ENCODE assay signal across 8 cellular contexts in genomic region chr20:48750941-48751620, GRCh38.
DNase-seq lines count a peak whose midpoint lies in the region; ATAC-seq and TF ChIP-seq lines count a peak whose summit lies in the region.

No MANE protein-coding gene starts in this region.

- no peaks in the 10 kb centered on the region for H3K27me3 ChIP-seq in psoas muscle (ENCODE audit: insufficient read depth in 3 of 3, low read length in 2 of 3)

- no peak for TF ChIP-seq CTCF in psoas muscle (IDR thresholded peaks at IDR 0.05)

- peaks cover 6% of the 10 kb centered on the region for H3K9me3 ChIP-seq in psoas muscle

- H3K4me1 ChIP-seq in psoas muscle = peaks cover 13% of the 10 kb centered on the region

- WGBS in psoas muscle, 3 donors = 55 to 61% (median 58%) methylated on average over 17 of the region's 17 CpGs

- intact Hi-C loops in psoas muscle (cut with DNase I) = no loop called here

- ATAC-seq in psoas muscle (peak in 3 of 4 donors; percentile 44 to 61 (median 55)), HG03354 (IDR thresholded peaks at IDR 0.05; ENCODE audit: poor library complexity, severe bottlenecking, unreplicated experiment) (no peak), HG03342 (IDR thresholded peaks at IDR 0.05; ENCODE audit: unreplicated experiment) (no peak)

- DNase-seq in activated gamma-delta T cell treated with Interleukin-2 at 50 U/mL for 16 hours (peak; percentile 61), activated gamma-delta T cell (lab: John Stamatoyannopoulos, UW) (no peak), glomerular endothelial cell (ENCODE audit: extremely low read depth, low read depth, low spot score) (peak; percentile 50), psoas muscle (peak; percentile 39 to 63), RKO (ENCODE audit: low spot score) (no peak)
- DNase-seq in activated CD4-positive, alpha-beta T cell treated with anti-CD3 and anti-CD28 coated beads, Interleukin-2, amount 50 U/mL, for 48 hours = peak; percentile 41 to 53

- H3K27ac ChIP-seq in psoas muscle = peak overlapping the region; percentile 36

- no peak overlapping the region for H3K4me3 ChIP-seq in psoas muscle

- H3K36me3 ChIP-seq in psoas muscle (ENCODE audit: insufficient read depth in 1 of 2, low read depth in 1 of 2) = no peaks in the 10 kb centered on the region

Comparison
In these comparisons a context has a peak if more than half of its experiments do, and no peak if none do; other contexts are left out.
1. DNase-seq: peak in activated gamma-delta T cell treated with Interleukin-2 at 50 U/mL for 16 hours (single experiment), activated CD4-positive, alpha-beta T cell treated with anti-CD3 and anti-CD28 coated beads, Interleukin-2, amount 50 U/mL, for 48 hours (2 of 2), glomerular endothelial cell (single experiment) and psoas muscle (2 of 2); none in activated gamma-delta T cell (single experiment) and RKO (single experiment).
2. ATAC-seq: peak in psoas muscle (3 of 4); none in HG03354 (single experiment) and HG03342 (single experiment).